Comparison of ENCODE assay signal across 25 cellular contexts in the genomic region with DNA sequence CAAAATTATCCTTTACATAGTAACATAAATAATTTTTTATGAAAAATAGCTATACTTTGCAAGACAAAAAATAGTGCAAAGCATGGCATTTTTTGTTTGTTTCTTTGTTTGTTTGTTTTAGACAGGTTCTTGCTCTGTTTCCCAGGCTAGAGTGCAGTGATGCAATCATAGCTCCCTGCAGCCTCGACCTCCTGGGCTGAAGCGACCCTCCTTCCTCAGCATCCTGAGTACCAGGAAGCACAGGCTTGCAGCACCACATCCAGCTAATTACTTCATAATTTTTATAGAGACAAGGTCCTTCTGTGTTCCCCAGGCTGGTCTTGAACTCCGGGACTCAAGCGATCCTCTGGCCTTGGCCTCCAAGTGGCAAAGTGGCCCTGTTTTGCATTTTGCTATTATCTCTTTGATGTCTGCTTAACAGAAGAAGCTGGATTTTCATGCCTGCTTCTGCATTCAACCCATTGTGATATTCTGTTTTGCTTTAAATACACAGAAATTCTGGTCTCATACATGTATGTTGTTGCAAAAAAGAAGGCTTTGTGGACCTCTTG.
"Had no signal": no experiment of that assay in that cellular context is flagged by ENCODE, and none has a peak within 500 bp of the region (broad histone marks: within the 10 kb centered on the region; RNA-seq: fewer than 3 reads in every experiment).

No MANE protein-coding gene starts in this region.

- H3K27ac ChIP-seq: adrenal gland, KMS-11 had no signal

- H3K4me3 Mint-ChIP-seq: activated CD4-positive, alpha-beta memory T cell treated with anti-CD3 and anti-CD28 coated beads, Interleukin-2, amount 10 ng/mL, durations not matched to agents 7 days and 5 days; activated CD4-positive, alpha-beta T cell treated with anti-CD3 and anti-CD28 coated beads for 36 hours; activated naive CD8-positive, alpha-beta T cell treated with anti-CD3 and anti-CD28 coated beads, Interleukin-2, amount 10 ng/mL, durations not matched to agents 7 days and 5 days; T-cell had no signal

- H3K36me3 ChIP-seq: adrenal gland, MG63 had no signal

- ATAC-seq: activated CD4-positive, alpha-beta T cell treated with anti-CD3 and anti-CD28 coated beads for 36 hours; PC-3; T-cell had no signal

- H3K4me3 ChIP-seq: adrenal gland, MG63 had no signal

- H3K9ac ChIP-seq: KMS-11 had no signal

- H3K36me3 Mint-ChIP-seq: activated naive CD8-positive, alpha-beta T cell treated with anti-CD3 and anti-CD28 coated beads, Interleukin-2, amount 10 ng/mL, durations not matched to agents 7 days and 5 days; T-cell had no signal

- H3K4me1 ChIP-seq: adrenal gland had no signal

- H3K27me3 ChIP-seq: adrenal gland, MG63 had no signal

- DNase-seq: activated CD4-positive, alpha-beta memory T cell treated with anti-CD3 and anti-CD28 coated beads, Interleukin-2, amount 10 ng/mL, durations not matched to agents 7 days and 5 days; activated CD4-positive, alpha-beta T cell treated with anti-CD3 and anti-CD28 coated beads for 36 hours; activated CD4-positive, alpha-beta T cell treated with anti-CD3 and anti-CD28 coated beads, Interleukin-2, amount 50 U/mL, for 1 hour; activated CD4-positive, CD25-positive, alpha-beta regulatory T cell; activated naive CD4-positive, alpha-beta T cell treated with anti-CD3 and anti-CD28 coated beads, Interleukin-2, amount 50 U/mL, for 16 hours; activated naive CD8-positive, alpha-beta T cell treated with anti-CD3 and anti-CD28 coated beads, Interleukin-2, amount 10 ng/mL, durations not matched to agents 7 days and 5 days; activated T-cell treated with anti-CD3 and anti-CD28 coated beads for 4 hours; adrenal gland; anterior cingulate cortex; cerebellar nuclear complex; MG63; MV-4-11; NCI-H1105; NCI-H1436 treated with DMSO at 0.1 percent for 48 hours; NCI-H187 treated with DMSO at 0.1 percent for 48 hours; NCI-H2081 treated with DMSO at 0.1 percent for 48 hours; NCI-H226; NCI-H526; NCI-H82; PC-3; SIG-M5; T-cell; T-helper 2 cell; T1000 had no signal

- H3K9me3 Mint-ChIP-seq: activated CD4-positive, alpha-beta memory T cell treated with anti-CD3 and anti-CD28 coated beads, Interleukin-2, amount 10 ng/mL, durations not matched to agents 7 days and 5 days; T-cell had no signal

- H3K27me3 Mint-ChIP-seq: activated CD4-positive, alpha-beta memory T cell treated with anti-CD3 and anti-CD28 coated beads, Interleukin-2, amount 10 ng/mL, durations not matched to agents 7 days and 5 days; activated CD4-positive, alpha-beta T cell treated with anti-CD3 and anti-CD28 coated beads for 36 hours; activated naive CD8-positive, alpha-beta T cell treated with anti-CD3 and anti-CD28 coated beads, Interleukin-2, amount 10 ng/mL, durations not matched to agents 7 days and 5 days; T-cell had no signal

- H3K9me3 ChIP-seq: adrenal gland, MG63 had no signal

- H3K27ac Mint-ChIP-seq: activated CD4-positive, alpha-beta memory T cell treated with anti-CD3 and anti-CD28 coated beads, Interleukin-2, amount 10 ng/mL, durations not matched to agents 7 days and 5 days; activated CD4-positive, alpha-beta T cell treated with anti-CD3 and anti-CD28 coated beads for 36 hours; activated naive CD8-positive, alpha-beta T cell treated with anti-CD3 and anti-CD28 coated beads, Interleukin-2, amount 10 ng/mL, durations not matched to agents 7 days and 5 days; T-cell had no signal

- H3K4me2 ChIP-seq: KMS-11 had no signal
